ENCODE assay signal across 8 cellular contexts in genomic region chr2:159921752-159922404, GRCh38. TPM values are rescaled to one million over a fixed set of nuclear protein-coding genes. Genes with fewer than 3 reads are reported as not detected.
A peak's percentile ranks its signal among the peaks of the same experiment; 100 is the strongest.
DNase-seq lines count a peak whose midpoint lies in the region; ATAC-seq, FAIRE-seq and TF ChIP-seq lines count a peak whose summit lies in the region.

No MANE protein-coding gene starts in this region.

- CTCF ChIA-PET in activated CD4-positive, alpha-beta T cell treated with anti-CD3 and anti-CD28 coated beads for 36 hours (lab: Charles Lee) = interaction anchor here (0.6 to 3.5 kb wide), 22 partner anchors 10 to 317 kb away, joined by 3 to 46 read pairs (median 4); no protein-coding TSS in a partner anchor

- peak; percentile 38 for DNase-seq in H54 (ENCODE audit: insufficient read length, low spot score)
- DNase-seq in activated CD4-positive, alpha-beta T cell treated with anti-CD3 and anti-CD28 coated beads for 36 hours = peak; percentile 91
- DNase-seq in dermis blood vessel endothelial cell = peak; percentile 85
- DNase-seq in medulla oblongata (ENCODE audit: extremely low spot score) = peak; percentile 59
- peak; percentile 38 to 47 for DNase-seq in stimulated activated CD8-positive, alpha-beta memory T cell treated with anti-CD3 and anti-CD28 coated beads, Interleukin-4, amount 100 ng/mL, for 4 hours (ENCODE audit: low read depth in 2 of 2, low spot score in 1 of 2)
- DNase-seq in NCI-H2029 treated with DMSO at 0.1 percent for 48 hours (lab: John Stamatoyannopoulos, UW) = no peak

- no peak for FAIRE-seq in H54 (lab: Jason Lieb, UNC)

- peaks cover 41% of the 10 kb centered on the region for H3K4me1 Mint-ChIP-seq in activated CD4-positive, alpha-beta T cell treated with anti-CD3 and anti-CD28 coated beads for 36 hours

- TF ChIP-seq POLR2A in H54 (IDR thresholded peaks at IDR 0.05; ENCODE audit: low read depth, low read length) = no peak

- peak; percentile 67 for ATAC-seq in activated CD4-positive, alpha-beta T cell treated with anti-CD3 and anti-CD28 coated beads for 36 hours

- peaks cover 20% of the 10 kb centered on the region for H3K27me3 Mint-ChIP-seq in activated CD4-positive, alpha-beta T cell treated with anti-CD3 and anti-CD28 coated beads for 36 hours

- intact Hi-C loops in activated CD4-positive, alpha-beta T cell treated with anti-CD3 and anti-CD28 coated beads for 36 hours (cut with DNase I, micrococcal nuclease) = loop anchor here in 1 of 2 experiments (5.0 kb wide), 1 partner anchor 120 kb away; no protein-coding TSS in a partner anchor

- peak overlapping the region; percentile 1 for H3K4me3 Mint-ChIP-seq in activated CD4-positive, alpha-beta T cell treated with anti-CD3 and anti-CD28 coated beads for 36 hours

- TF ChIP-seq CTCF in GM12872 (IDR thresholded peaks at IDR 0.05; ENCODE audit: insufficient read depth, low read depth, low read length) = peak; percentile 97
- peak; percentile 76 for TF ChIP-seq CTCF in LNCAP (IDR thresholded peaks at IDR 0.05)

- no peaks in the 10 kb centered on the region for H3K36me3 Mint-ChIP-seq in activated CD4-positive, alpha-beta T cell treated with anti-CD3 and anti-CD28 coated beads for 36 hours (ENCODE audit: low read depth)

- no peaks in the 10 kb centered on the region for H3K9me3 Mint-ChIP-seq in activated CD4-positive, alpha-beta T cell treated with anti-CD3 and anti-CD28 coated beads for 36 hours (ENCODE audit: low read depth)

- peak overlapping the region; percentile 58 for H3K27ac Mint-ChIP-seq in activated CD4-positive, alpha-beta T cell treated with anti-CD3 and anti-CD28 coated beads for 36 hours

- POLR2A ChIA-PET in activated CD4-positive, alpha-beta T cell treated with anti-CD3 and anti-CD28 coated beads for 36 hours (lab: Charles Lee) = interaction anchor here (1.0 kb wide), 2 partner anchors 21 to 43 kb away, joined by 3 to 4 read pairs; no protein-coding TSS in a partner anchor

RNA-seq across cellular contexts. Expression of gene LY75, which starts 17.3 kb away (rescaled TPM):
- total RNA-seq in activated CD4-positive, alpha-beta T cell treated with anti-CD3 and anti-CD28 coated beads for 36 hours = 10 to 100 TPM; 49.7 to 65.5 TPM
- 34.2 and 55.7 TPM in 2 replicates for total RNA-seq in dermis blood vessel endothelial cell
